ENCODE assay signal across 14 cellular contexts in genomic region chr2:240462073-240462703, GRCh38. TPM values are rescaled to one million over a fixed set of nuclear protein-coding genes. Genes with fewer than 3 reads are reported as not detected.
A peak's percentile ranks its signal among the peaks of the same experiment; 100 is the strongest.
DNase-seq lines count a peak whose midpoint lies in the region; ATAC-seq and TF ChIP-seq lines count a peak whose summit lies in the region.
"Had no signal": no experiment of that assay in that cellular context is flagged by ENCODE, and none has a peak within 500 bp of the region (broad histone marks: within the 10 kb centered on the region; RNA-seq: fewer than 3 reads in every experiment).

No MANE protein-coding gene starts in this region.

- intact Hi-C loops in natural killer cell (cut with micrococcal nuclease): no loop called here

- no peaks in the 10 kb centered on the region for H3K9me3 Mint-ChIP-seq in natural killer cell
- H3K9me3 Mint-ChIP-seq: neural crest cell had no signal

- H3K36me3 Mint-ChIP-seq in natural killer cell: no peaks in the 10 kb centered on the region

- no peak overlapping the region for H3K4me3 Mint-ChIP-seq in natural killer cell
- H3K4me3 Mint-ChIP-seq: neural crest cell had no signal

- H3K4me1 Mint-ChIP-seq in natural killer cell: no peaks in the 10 kb centered on the region
- H3K4me1 Mint-ChIP-seq: neural crest cell had no signal

- H3K27me3 Mint-ChIP-seq in natural killer cell (ENCODE audit: low read depth in 2 of 2): peaks cover 0 to 2% of the 10 kb centered on the region in 2 donors

- ATAC-seq in natural killer cell: no peak

- TF ChIP-seq CTCF in natural killer cell (IDR thresholded peaks at IDR 0.05) (no peak), GM20000 (IDR thresholded peaks at IDR 0.05; ENCODE audit: extremely low read depth, missing control alignments) (no peak)

- no peak overlapping the region for H3K27ac Mint-ChIP-seq in natural killer cell

- DNase-seq in stimulated activated CD4-positive, alpha-beta T cell treated with anti-CD3 and anti-CD28 coated beads, Interleukin-4, amount 100 ng/mL, for 1 hour: peak; percentile 0
- no peak for DNase-seq in stimulated activated CD4-positive, alpha-beta T cell treated with anti-CD3 and anti-CD28 coated beads, Interleukin-1b, Interleukin-23, amount 100 ng/mL, for 48 hours
- DNase-seq in effector CD4-positive, alpha-beta T cell: peak; percentile 1
- DNase-seq in natural killer cell (peak; percentile 11), GM20000 (ENCODE audit: low spot score) (no peak), cerebellar cortex (ENCODE audit: low spot score) (no peak), NCI-H1105 treated with DMSO at 0.1 percent for 48 hours (lab: John Stamatoyannopoulos, UW) (no peak), NCI-H748 (lab: John Stamatoyannopoulos, UW; ENCODE audit: unreplicated experiment) (no peak)
- DNase-seq: anterior cingulate cortex; hippocampal formation; NCI-H2171; stimulated activated CD4-positive, alpha-beta T cell treated with anti-CD3 and anti-CD28 coated beads, Interleukin-12 subunit alpha, Interleukin-12 subunit beta, amount 100 ng/mL, for 4 hours; trophoblast cell had no signal

RNA-seq across cellular contexts. Expression of gene GPC1, which starts 26.7 kb away (rescaled TPM):
- total RNA-seq in natural killer cell: 1 to 10 TPM in 1 of 3 donors, under 1 TPM in 2; 0.79 to 1.4 (median 0.94) TPM

Comparison
In these comparisons a context has a peak if more than half of its experiments do, and no peak if none do; other contexts are left out.
1. DNase-seq: peak in stimulated activated CD4-positive, alpha-beta T cell treated with anti-CD3 and anti-CD28 coated beads, Interleukin-4, amount 100 ng/mL, for 1 hour (single experiment), effector CD4-positive, alpha-beta T cell (single experiment) and natural killer cell (single experiment); none in stimulated activated CD4-positive, alpha-beta T cell treated with anti-CD3 and anti-CD28 coated beads, Interleukin-1b, Interleukin-23, amount 100 ng/mL, for 48 hours (single experiment), GM20000 (single experiment), cerebellar cortex (single experiment), NCI-H1105 treated with DMSO at 0.1 percent for 48 hours (single experiment) and NCI-H748 (single experiment).